In the genomic region with DNA sequence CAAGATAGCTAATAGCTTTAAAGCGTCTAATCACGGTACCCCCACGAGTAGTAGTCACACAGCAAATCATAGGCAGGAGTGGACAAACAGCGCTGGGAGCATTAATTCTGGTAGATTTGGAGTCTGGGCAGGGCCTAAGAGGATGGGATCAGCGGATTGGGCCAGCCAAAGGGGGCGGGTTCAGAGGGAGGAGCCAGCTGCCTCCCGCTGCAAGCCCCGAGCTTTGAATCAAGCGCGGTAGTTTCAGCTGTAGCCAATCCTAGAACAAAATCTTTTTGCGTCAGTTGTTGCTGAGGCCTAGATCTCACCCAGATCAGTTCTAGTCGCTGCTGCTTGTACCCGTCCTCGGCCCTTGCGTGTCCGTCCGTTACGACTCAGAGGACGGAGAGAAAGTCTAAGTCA, we compare ENCODE assay signal across 8 cellular contexts. TPM values are rescaled to one million over a fixed set of nuclear protein-coding genes. Genes with fewer than 3 reads are reported as not detected.
DNase-seq lines count a peak whose midpoint lies in the region; ATAC-seq and TF ChIP-seq lines count a peak whose summit lies in the region.

No MANE protein-coding gene starts in this region.

- CTCF ChIA-PET in WTC11 (lab: Charles Lee) = interaction anchor here (0.6 to 1.0 kb wide), 3 partner anchors 13 to 280 kb away, joined by 3 to 5 read pairs (median 5); no protein-coding TSS in a partner anchor

- TF ChIP-seq CTCF in WTC11 (IDR thresholded peaks at IDR 0.05) = no peak

- peaks cover 23% of the 10 kb centered on the region for H3K4me1 Mint-ChIP-seq in WTC11
- peaks cover 38% of the 10 kb centered on the region for H3K4me1 Mint-ChIP-seq in central memory CD8-positive, alpha-beta T cell

- peaks cover 2% of the 10 kb centered on the region; the same call in 1 of the 2 replicates for H3K27me3 Mint-ChIP-seq in WTC11 (ENCODE audit: low read depth)
- H3K27me3 Mint-ChIP-seq in central memory CD8-positive, alpha-beta T cell = no peaks in the 10 kb centered on the region

- ATAC-seq in GM18873 (IDR thresholded peaks at IDR 0.05; ENCODE audit: low FRiP score, unreplicated experiment) (peak; percentile 77), HG03139 (IDR thresholded peaks at IDR 0.05; ENCODE audit: unreplicated experiment) (peak; percentile 69), WTC11 (peak; percentile 88)
- ATAC-seq in central memory CD8-positive, alpha-beta T cell (replicated peaks; ENCODE audit: extremely low read depth, poor library complexity, severe bottlenecking) = peak; percentile 72

- POLR2A ChIA-PET in WTC11 (lab: Charles Lee) = interaction anchor here (0.9 to 2.4 kb wide), 6 partner anchors 32 to 243 kb away, joined by 4 to 10 read pairs (median 6); a partner anchor contains a TSS

- H2AFZ ChIP-seq in ACC112 (ENCODE audit: low read length, unreplicated experiment) = peak overlapping the region; percentile 99

- DNase-seq in NCI-H2196 treated with DMSO at 0.1 percent for 48 hours (lab: John Stamatoyannopoulos, UW; ENCODE audit: unreplicated experiment) (peak; percentile 97), WTC11 (ENCODE audit: low spot score) (peak; percentile 95), iris pigment epithelial cell (ENCODE audit: low read depth) (peak; percentile 98)
- DNase-seq in central memory CD8-positive, alpha-beta T cell (ENCODE audit: low spot score in 2 of 2) = peak; percentile 86 to 92
- DNase-seq in stimulated activated CD4-positive, alpha-beta T cell treated with anti-CD3 and anti-CD28 coated beads, Interleukin-12 subunit alpha, Interleukin-12 subunit beta, amount 100 ng/mL, for 24 hours (ENCODE audit: low read depth in 2 of 2) = peak; percentile 83 to 90

- H3K27me3 ChIP-seq in ACC112 (ENCODE audit: insufficient read depth, low read length) = no peaks in the 10 kb centered on the region

- peaks cover 42% of the 10 kb centered on the region for H3K79me2 ChIP-seq in ACC112 (ENCODE audit: control insufficient read depth, insufficient read depth, low read length, unreplicated experiment)

- peak overlapping the region; percentile 99 for H3K27ac Mint-ChIP-seq in WTC11
- peak overlapping the region; percentile 99 for H3K27ac Mint-ChIP-seq in central memory CD8-positive, alpha-beta T cell (ENCODE audit: low read depth)

- H3K27ac ChIP-seq in ACC112 (ENCODE audit: low read depth, low read length) = peak overlapping the region; percentile 85

- no peaks in the 10 kb centered on the region for H3K36me3 ChIP-seq in ACC112 (ENCODE audit: insufficient read depth, low read length)

- peaks cover 4% of the 10 kb centered on the region for H3K9me3 Mint-ChIP-seq in WTC11
- no peaks in the 10 kb centered on the region for H3K9me3 Mint-ChIP-seq in central memory CD8-positive, alpha-beta T cell

- peak overlapping the region; percentile 86 for H3K4me3 ChIP-seq in ACC112 (ENCODE audit: low read depth, low read length)

- peaks cover 27% of the 10 kb centered on the region for H3K36me3 Mint-ChIP-seq in WTC11
- peaks cover 28% of the 10 kb centered on the region for H3K36me3 Mint-ChIP-seq in central memory CD8-positive, alpha-beta T cell (ENCODE audit: insufficient read depth)

- peaks cover 16% of the 10 kb centered on the region for H3K4me1 ChIP-seq in ACC112 (ENCODE audit: control insufficient read depth, insufficient read depth, low read length, unreplicated experiment)

- H3K4me3 Mint-ChIP-seq in WTC11 = peak overlapping the region; percentile 95
- H3K4me3 Mint-ChIP-seq in central memory CD8-positive, alpha-beta T cell = peak overlapping the region; percentile 100

TF ChIP-seq in WTC11, 78 proteins besides CTCF, POLR2A, EP300 and RAD21:
- TF ChIP-seq, protein P1, sequence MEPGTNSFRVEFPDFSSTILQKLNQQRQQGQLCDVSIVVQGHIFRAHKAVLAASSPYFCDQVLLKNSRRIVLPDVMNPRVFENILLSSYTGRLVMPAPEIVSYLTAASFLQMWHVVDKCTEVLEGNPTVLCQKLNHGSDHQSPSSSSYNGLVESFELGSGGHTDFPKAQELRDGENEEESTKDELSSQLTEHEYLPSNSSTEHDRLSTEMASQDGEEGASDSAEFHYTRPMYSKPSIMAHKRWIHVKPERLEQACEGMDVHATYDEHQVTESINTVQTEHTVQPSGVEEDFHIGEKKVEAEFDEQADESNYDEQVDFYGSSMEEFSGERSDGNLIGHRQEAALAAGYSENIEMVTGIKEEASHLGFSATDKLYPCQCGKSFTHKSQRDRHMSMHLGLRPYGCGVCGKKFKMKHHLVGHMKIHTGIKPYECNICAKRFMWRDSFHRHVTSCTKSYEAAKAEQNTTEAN (CRISPR knock-in tag; IDR thresholded peaks at IDR 0.05) = no peak
- TF ChIP-seq ZNF263 (CRISPR knock-in tag; IDR thresholded peaks at IDR 0.05; ENCODE audit: low read depth) (no peak), NFYB (CRISPR knock-in tag; conservative IDR thresholded peaks at IDR 0.05; ENCODE audit: low read depth) (peak; percentile 39; the same call in 1 of the 2 replicates), MYBL2 (CRISPR knock-in tag; IDR thresholded peaks at IDR 0.05) (no peak), CREM (CRISPR knock-in tag; IDR thresholded peaks at IDR 0.05) (0 out of 2 replicates have a peak, but pooled peaks have one; percentile 16)

RNA-seq across cellular contexts. Expression of a gene that starts 0.6 kb away (rescaled TPM):
- total RNA-seq in WTC11 (2021) = 488 to 535 TPM (median 489 TPM) in 3 replicates

RNA-seq across cellular contexts. Expression of a gene that starts 32.6 kb away (rescaled TPM):
- 338 to 380 TPM (median 371 TPM) in 3 replicates for total RNA-seq in WTC11 (2021)

RNA-seq across cellular contexts. Expression of a gene that starts 40.6 kb away (rescaled TPM):
- total RNA-seq in WTC11 (2021) = 2.1 to 3.5 TPM (median 2.4 TPM) in 3 replicates

Comparison
In these comparisons a context has a peak if more than half of its experiments do, and no peak if none do; other contexts are left out.
1. Peak in every context shown above with its lines: DNase-seq, ATAC-seq, H3K4me3 ChIP-seq and H3K27ac ChIP-seq.